8 cellular contexts compared by ENCODE assay signal in the genomic region with DNA sequence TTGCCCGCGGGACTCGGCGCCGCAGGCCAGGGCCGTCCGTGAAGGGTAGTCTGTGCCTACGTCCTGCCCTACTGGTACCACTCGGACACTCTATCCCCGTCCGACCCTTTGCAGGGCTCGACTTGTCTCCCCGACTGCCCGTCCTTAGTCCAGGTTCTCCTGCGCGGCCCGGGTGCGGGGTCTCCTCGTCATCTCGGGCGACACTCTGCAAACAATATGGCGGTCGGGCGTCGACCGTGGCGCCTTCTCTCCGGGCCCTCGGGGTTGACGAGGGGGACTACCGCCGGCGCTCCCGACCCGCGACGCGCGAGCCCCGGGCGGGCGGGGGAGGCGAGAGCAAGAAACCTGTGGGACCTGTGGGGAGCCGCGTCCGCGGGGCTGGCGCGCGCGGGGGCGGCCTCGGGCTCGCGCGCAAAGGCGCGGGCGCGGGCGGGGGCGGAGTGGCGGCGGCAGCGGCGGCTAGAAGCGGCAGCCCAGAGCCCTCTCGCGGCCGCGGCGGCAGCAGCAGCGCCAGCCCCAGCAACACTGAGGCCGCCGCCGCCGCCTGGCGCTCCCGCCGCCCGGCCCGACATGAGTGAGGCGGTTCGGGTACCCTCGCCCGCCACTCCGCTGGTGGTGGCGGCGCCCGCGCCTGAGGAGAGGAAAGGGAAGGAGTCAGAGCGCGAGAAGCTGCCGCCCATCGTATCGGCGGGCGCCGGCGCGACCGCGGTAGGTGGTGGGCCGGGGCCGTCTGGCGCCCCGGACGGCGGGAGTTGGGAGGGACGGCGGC. TPM values are rescaled to one million over a fixed set of nuclear protein-coding genes. Genes with fewer than 3 reads are reported as not detected.
DNase-seq lines count a peak whose midpoint lies in the region; ATAC-seq and TF ChIP-seq lines count a peak whose summit lies in the region.

A gene with protein sequence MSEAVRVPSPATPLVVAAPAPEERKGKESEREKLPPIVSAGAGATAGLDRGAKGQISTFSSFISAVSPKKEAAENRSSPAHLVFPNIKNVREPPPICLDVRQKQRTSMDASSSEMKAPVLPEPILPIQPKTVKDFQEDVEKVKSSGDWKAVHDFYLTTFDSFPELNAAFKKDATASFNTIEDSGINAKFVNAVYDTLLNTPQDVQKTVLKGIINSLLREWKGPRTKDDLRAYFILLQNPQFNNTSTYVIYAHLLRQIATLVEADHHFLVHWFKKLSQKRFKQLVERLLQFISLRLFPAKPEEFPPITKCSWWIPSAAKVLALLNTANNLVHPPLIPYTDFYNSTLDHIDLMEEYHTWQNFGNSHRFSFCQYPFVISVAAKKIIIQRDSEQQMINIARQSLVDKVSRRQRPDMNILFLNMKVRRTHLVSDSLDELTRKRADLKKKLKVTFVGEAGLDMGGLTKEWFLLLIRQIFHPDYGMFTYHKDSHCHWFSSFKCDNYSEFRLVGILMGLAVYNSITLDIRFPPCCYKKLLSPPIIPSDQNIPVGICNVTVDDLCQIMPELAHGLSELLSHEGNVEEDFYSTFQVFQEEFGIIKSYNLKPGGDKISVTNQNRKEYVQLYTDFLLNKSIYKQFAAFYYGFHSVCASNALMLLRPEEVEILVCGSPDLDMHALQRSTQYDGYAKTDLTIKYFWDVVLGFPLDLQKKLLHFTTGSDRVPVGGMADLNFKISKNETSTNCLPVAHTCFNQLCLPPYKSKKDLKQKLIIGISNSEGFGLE (plus strand): TSS at position 476 of the 769 bp plus-strand sequence. CDS start 95 bp downstream, at position 571.

- H2AFZ ChIP-seq in IMR-90 (replicated peaks; ENCODE audit: low read length, poor library complexity) (peak within 1 kb of the TSS; percentile 98), SK-N-SH (ENCODE audit: low read depth) (peak within 1 kb of the TSS; percentile 94)

- peak within 1 kb of the TSS; percentile 93 for H3K4me2 ChIP-seq in IMR-90 (ENCODE audit: low read depth, low read length)
- peak within 1 kb of the TSS; percentile 88 for H3K4me2 ChIP-seq in SK-N-SH

- peak within 1 kb of the TSS; percentile 91 for H3K27ac Mint-ChIP-seq in activated naive CD8-positive, alpha-beta T cell treated with anti-CD3 and anti-CD28 coated beads for 36 hours

- peak within 1 kb of the TSS; percentile 96 to 99 for H4K8ac ChIP-seq in IMR-90 (ENCODE audit: low read depth in 2 of 2, low read length in 2 of 2)

- peak within 1 kb of the TSS; percentile 81 for H3K4me3 Mint-ChIP-seq in activated naive CD8-positive, alpha-beta T cell treated with anti-CD3 and anti-CD28 coated beads for 36 hours

- H3K9me3 ChIP-seq in IMR-90 (ENCODE audit: control insufficient read depth, insufficient read depth, low read length) (no peaks in the 10 kb centered on the region), SK-N-SH (no peaks in the 10 kb centered on the region), cardiac muscle cell (ENCODE audit: low read depth) (no peaks in the 10 kb centered on the region), tibial nerve (no peaks in the 10 kb centered on the region)

- no peaks in the 10 kb centered on the region for H3K9me3 Mint-ChIP-seq in activated naive CD8-positive, alpha-beta T cell treated with anti-CD3 and anti-CD28 coated beads for 36 hours

- H3K4me1 ChIP-seq in IMR-90 (ENCODE audit: control insufficient read depth, insufficient read depth, low read length) (no peaks in the 10 kb centered on the region), SK-N-SH (ENCODE audit: control insufficient read depth in 1 of 2, insufficient read depth in 2 of 2, low read depth in 1 of 2, low read length in 1 of 2) (peaks cover 3 to 22% of the 10 kb centered on the region in 2 experiments; a peak in 3 of 4 replicates), cardiac muscle cell (ENCODE audit: low read depth) (peaks cover 7% of the 10 kb centered on the region), tibial nerve (peaks cover 0 to 44% (median 10%) of the 10 kb centered on the region in 4 donors)

- dilution Hi-C loops in IMR-90 (cut with HindIII; ENCODE audit: low sequenced_read_pairs, unreplicated experiment), result no loop called here

- H3K4ac ChIP-seq in IMR-90 (ENCODE audit: low read depth, low read length), result peak within 1 kb of the TSS; percentile 98

- peak within 1 kb of the TSS; percentile 57 for H2AK5ac ChIP-seq in IMR-90 (ENCODE audit: low read depth, low read length)

- 0 out of 2 replicates have a peak within 1 kb of the TSS, but pooled peaks have one; percentile 15 for H2BK20ac ChIP-seq in IMR-90 (ENCODE audit: low read depth, low read length)

- peak within 1 kb of the TSS; percentile 97 for H4K91ac ChIP-seq in IMR-90 (ENCODE audit: insufficient read depth, low read depth, low read length)

- DNase-seq in ELF-1 (ENCODE audit: low read depth, low spot score) (peak; percentile 68), IMR-90 (peak; percentile 65), SK-N-SH (peak; percentile 90), cardiac muscle cell (ENCODE audit: low read depth in 1 of 2, low spot score in 1 of 2) (peak; percentile 87 to 89), pons (ENCODE audit: low spot score) (peak; percentile 65), tibial nerve (ENCODE audit: low spot score in 2 of 2) (peak; percentile 50 to 60)
- peak; percentile 87 for DNase-seq in activated naive CD8-positive, alpha-beta T cell treated with anti-CD3 and anti-CD28 coated beads for 36 hours

- intact Hi-C loops in IMR-90 (cut with micrococcal nuclease), result loop anchor here (1.0 to 5.0 kb wide), 4 partner anchors 112 to 347 kb away; a partner anchor contains a TSS

- H3K27me3 ChIP-seq in IMR-90 (ENCODE audit: control insufficient read depth, insufficient read depth, low read length), result no peaks in the 10 kb centered on the region
- H3K27me3 ChIP-seq in SK-N-SH (ENCODE audit: insufficient read depth), result no peaks in the 10 kb centered on the region
- peaks cover 14% of the 10 kb centered on the region for H3K27me3 ChIP-seq in cardiac muscle cell
- H3K27me3 ChIP-seq in tibial nerve, result no peaks in the 10 kb centered on the region

- peak within 1 kb of the TSS; percentile 93 for H4K5ac ChIP-seq in IMR-90 (ENCODE audit: low read depth, low read length)

- H3K9ac ChIP-seq in IMR-90 (ENCODE audit: low read depth, low read length) (peak within 1 kb of the TSS; percentile 92), SK-N-SH (peak within 1 kb of the TSS; percentile 98)

- ATAC-seq in GM21529 (IDR thresholded peaks at IDR 0.05; ENCODE audit: unreplicated experiment), result peak; percentile 82
- peak; percentile 80 for ATAC-seq in IMR-90 (ENCODE audit: low read depth)

- peak within 1 kb of the TSS; percentile 99 for H3K23ac ChIP-seq in IMR-90 (ENCODE audit: low read depth, low read length)

- peaks cover 43% of the 10 kb centered on the region for H3K79me2 ChIP-seq in SK-N-SH (ENCODE audit: insufficient read depth)

- H4K20me1 ChIP-seq in IMR-90 (ENCODE audit: insufficient read depth, low read length) (no peaks in the 10 kb centered on the region), SK-N-SH (ENCODE audit: insufficient read depth) (no peaks in the 10 kb centered on the region)

- H2AK9ac ChIP-seq in IMR-90 (replicated peaks; ENCODE audit: low read depth, low read length, poor library complexity), result peak within 1 kb of the TSS; percentile 90

- H3K9me2 ChIP-seq in SK-N-SH, result no peaks in the 10 kb centered on the region

- BruUV-seq in IMR-90 (replicated peaks; lab: Mats Ljungman, UMichigan), result no TSS peak

- TF ChIP-seq EP300 in SK-N-SH (IDR thresholded peaks at IDR 0.05; ENCODE audit: borderline replicate concordance in 1 of 2, low read depth in 1 of 2, low read length in 1 of 2) (peak in 1 of 2 experiments; percentile 20; a peak in 1 of 4 replicates), tibial nerve (IDR thresholded peaks at IDR 0.05) (peak in 1 of 2 donors; percentile 63)

- TF ChIP-seq POLR2A in IMR-90 (IDR thresholded peaks at IDR 0.05; ENCODE audit: low read depth, low read length) (peak; percentile 64; the same call in 1 of the 2 replicates), tibial nerve (IDR thresholded peaks at IDR 0.05) (peak; percentile 52 to 56)

- TF ChIP-seq CTCF in IMR-90 (conservative IDR thresholded peaks at IDR 0.05; ENCODE audit: low read depth, low read length), result peak; percentile 57
- peak; percentile 39 for TF ChIP-seq CTCF in SK-N-SH (IDR thresholded peaks at IDR 0.05)
- peak; percentile 16 for TF ChIP-seq CTCF in cardiac muscle cell (IDR thresholded peaks at IDR 0.05; ENCODE audit: low read depth, low read length)
- peak; percentile 25 to 92 (median 71) for TF ChIP-seq CTCF in tibial nerve (IDR thresholded peaks at IDR 0.05)

- peak within 1 kb of the TSS; percentile 85 for H3K56ac ChIP-seq in IMR-90 (ENCODE audit: extremely low read depth, insufficient read depth, low read length)

- peak within 1 kb of the TSS; percentile 98 for H3K27ac ChIP-seq in IMR-90 (ENCODE audit: insufficient read depth, low read length)
- H3K27ac ChIP-seq in SK-N-SH (ENCODE audit: low read depth in 2 of 2, low read length in 1 of 2), result peak within 1 kb of the TSS; percentile 96 to 99
- peak within 1 kb of the TSS; percentile 98 for H3K27ac ChIP-seq in cardiac muscle cell
- H3K27ac ChIP-seq in tibial nerve, result peak within 1 kb of the TSS; percentile 96 to 100 (median 98)

- CTCF ChIA-PET in IMR-90 (lab: Yijun Ruan, JAX) (interaction anchor here (1.3 kb wide), 1 partner anchor 20 kb away, joined by 7 read pairs; no protein-coding TSS in a partner anchor), SK-N-SH (lab: Yijun Ruan, JAX) (interaction anchor here (0.6 to 1.9 kb wide), 12 partner anchors 10 to 549 kb away, joined by 3 to 15 read pairs (median 4); no protein-coding TSS in a partner anchor)

- peak within 1 kb of the TSS; percentile 73 for H2BK120ac ChIP-seq in IMR-90 (ENCODE audit: low read depth, low read length)

- TF ChIP-seq RAD21 in IMR-90 (IDR thresholded peaks at IDR 0.05; ENCODE audit: low read length) (peak; percentile 27), SK-N-SH (IDR thresholded peaks at IDR 0.05; ENCODE audit: low read length) (peak; percentile 41)

- peak within 1 kb of the TSS; percentile 89; the same call in 1 of the 3 replicates for H2BK15ac ChIP-seq in IMR-90 (ENCODE audit: low read depth, low read length)

- H3K4me3 ChIP-seq in IMR-90 (ENCODE audit: insufficient read depth, low read depth, low read length) (peak within 1 kb of the TSS; percentile 83), SK-N-SH (ENCODE audit: low read depth in 2 of 2, low read length in 1 of 2) (peak within 1 kb of the TSS; percentile 82 to 83), cardiac muscle cell (peak within 1 kb of the TSS; percentile 91), tibial nerve (peak within 1 kb of the TSS; percentile 67 to 83 (median 77))

- H3K36me3 Mint-ChIP-seq in activated naive CD8-positive, alpha-beta T cell treated with anti-CD3 and anti-CD28 coated beads for 36 hours, result no peaks in the 10 kb centered on the region

- POLR2A ChIA-PET in IMR-90 (lab: Charles Lee; ENCODE audit: unreplicated experiment), result interaction anchor here (0.6 kb wide), 1 partner anchor 85 kb away, joined by 3 read pairs; no protein-coding TSS in a partner anchor
- POLR2A ChIA-PET in SK-N-SH (lab: Yijun Ruan, JAX), result interaction anchor here (0.6 to 0.9 kb wide), 4 partner anchors 111 to 1784 kb away, joined by 3 to 5 read pairs (median 4); no protein-coding TSS in a partner anchor

- H2BK5ac ChIP-seq in IMR-90 (ENCODE audit: low read depth, low read length, poor library complexity, severe bottlenecking), result peak within 1 kb of the TSS; percentile 90

- no peaks in the 10 kb centered on the region for H3K36me3 ChIP-seq in IMR-90 (ENCODE audit: control insufficient read depth, insufficient read depth, low read length)
- no peaks in the 10 kb centered on the region for H3K36me3 ChIP-seq in SK-N-SH (replicated peaks in 1 of 2; ENCODE audit: control insufficient read depth in 1 of 2, insufficient read depth in 2 of 2, low read length in 1 of 2)
- H3K36me3 ChIP-seq in cardiac muscle cell, result no peaks in the 10 kb centered on the region
- no peaks in the 10 kb centered on the region for H3K36me3 ChIP-seq in tibial nerve

- WGBS in IMR-90 (ENCODE audit: extremely low coverage in 2 of 2, insufficient read length in 1 of 2), 2 experiments, result 0% methylated on average over 28 of the region's 111 CpGs; no CpG with 5 or more reads in 1 of the 2 experiments
- WGBS in SK-N-SH (ENCODE audit: low lambda C conversion rate), result 2% methylated on average over 38 of the region's 111 CpGs
- WGBS in tibial nerve, 2 donors, result 0% methylated on average over 33 to 55 of the region's 111 CpGs

- peak within 1 kb of the TSS; percentile 98 for H3K14ac ChIP-seq in IMR-90 (replicated peaks; ENCODE audit: low read depth, low read length)

- peak within 1 kb of the TSS; percentile 89 for H3K18ac ChIP-seq in IMR-90 (ENCODE audit: low read depth, low read length)

- H3K4me1 Mint-ChIP-seq in activated naive CD8-positive, alpha-beta T cell treated with anti-CD3 and anti-CD28 coated beads for 36 hours, result peaks cover 19% of the 10 kb centered on the region

- peaks cover 11% of the 10 kb centered on the region for H3F3A ChIP-seq in SK-N-SH (replicated peaks; ENCODE audit: insufficient read depth)

- H3K27me3 Mint-ChIP-seq in activated naive CD8-positive, alpha-beta T cell treated with anti-CD3 and anti-CD28 coated beads for 36 hours, result peaks cover 24% of the 10 kb centered on the region

- H3K9me1 ChIP-seq in IMR-90 (ENCODE audit: insufficient read depth, low read length), result no peaks in the 10 kb centered on the region

- in situ Hi-C loops in IMR-90 (cut with MboI; ENCODE audit: low sequenced_read_pairs), result no loop called here

- H3K79me1 ChIP-seq in IMR-90 (ENCODE audit: low read depth in 1 of 2, low read length in 2 of 2), result peaks cover 17 to 31% of the 10 kb centered on the region in 2 experiments; a peak in 3 of 4 replicates

RNA-seq across cellular contexts. Expression of the gene that starts here (rescaled TPM):
- 5.9 and 10.3 TPM in 2 replicates for total RNA-seq in IMR-90 (2012; rRNA removed)
- polyA plus RNA-seq in IMR-90 (2012; rRNA removed), result 3.2 and 5.2 TPM in 2 replicates
- 0.97 and 1.2 TPM in 2 replicates for polyA plus RNA-seq in IMR-90 (2012; cell fraction: cytosol; rRNA removed)
- polyA plus RNA-seq in IMR-90 (2012; cell fraction: nucleus; rRNA removed; ENCODE audit: low replicate concordance), result 2.9 and 22.5 TPM in 2 replicates
- polyA plus RNA-seq in SK-N-SH (2012; rRNA removed), result 4.1 and 5.7 TPM in 2 replicates
- polyA plus RNA-seq in SK-N-SH (2012; cell fraction: cytosol; rRNA removed), result 3.5 and 3.6 TPM in 2 replicates
- 7.4 and 21.0 TPM in 2 replicates for polyA plus RNA-seq in SK-N-SH (2012; cell fraction: nucleus; rRNA removed)
- total RNA-seq in activated naive CD8-positive, alpha-beta T cell treated with anti-CD3 and anti-CD28 coated beads for 36 hours, result 1 to 10 TPM; 2.6 to 2.9 TPM
- 6.5 and 6.7 TPM in 2 replicates for total RNA-seq in cardiac muscle cell
- polyA plus RNA-seq in cardiac muscle cell, result 8.2 and 8.5 TPM in 2 replicates
- total RNA-seq in tibial nerve, result 10 to 100 TPM; 23.5 to 33.4 (median 26.1) TPM

Comparison
In these comparisons a context has a peak if more than half of its experiments do, and no peak if none do; other contexts are left out.
1. Peak in every context shown above with its lines: DNase-seq, ATAC-seq, H3K4me3 ChIP-seq and H3K27ac ChIP-seq.
2. CTCF ChIP-seq: peak in every context shown above with its lines; median percentile 71 in tibial nerve; 57 in IMR-90; 39 in SK-N-SH; 16 in cardiac muscle cell.